ENCODE assay signal across 1 cellular context in the genomic region with DNA sequence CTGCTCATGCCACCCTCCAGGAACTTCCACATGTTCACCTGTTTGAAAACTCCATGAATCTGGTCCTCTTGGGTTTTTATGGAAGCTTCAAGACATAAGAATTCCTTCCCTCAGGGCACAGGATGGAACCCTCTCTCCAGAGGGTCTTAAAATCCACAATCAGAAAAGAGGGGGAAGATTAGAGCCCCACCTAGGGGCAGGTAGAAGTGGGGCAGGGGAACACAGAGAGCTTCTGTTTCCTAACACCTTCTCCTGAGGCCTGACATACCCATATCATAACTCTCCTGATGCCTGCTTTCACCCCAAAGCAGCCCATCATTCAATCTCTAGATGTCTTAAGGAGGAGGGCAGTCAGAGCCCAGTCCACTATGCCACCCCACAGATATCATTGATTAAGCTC.
TF ChIP-seq lines count a peak whose summit lies in the region.

No MANE protein-coding gene starts in this region.

TF ChIP-seq in GM23338, 12 proteins besides CTCF, POLR2A, EP300 and RAD21 (continued from another document):
- TF ChIP-seq, protein P1, sequence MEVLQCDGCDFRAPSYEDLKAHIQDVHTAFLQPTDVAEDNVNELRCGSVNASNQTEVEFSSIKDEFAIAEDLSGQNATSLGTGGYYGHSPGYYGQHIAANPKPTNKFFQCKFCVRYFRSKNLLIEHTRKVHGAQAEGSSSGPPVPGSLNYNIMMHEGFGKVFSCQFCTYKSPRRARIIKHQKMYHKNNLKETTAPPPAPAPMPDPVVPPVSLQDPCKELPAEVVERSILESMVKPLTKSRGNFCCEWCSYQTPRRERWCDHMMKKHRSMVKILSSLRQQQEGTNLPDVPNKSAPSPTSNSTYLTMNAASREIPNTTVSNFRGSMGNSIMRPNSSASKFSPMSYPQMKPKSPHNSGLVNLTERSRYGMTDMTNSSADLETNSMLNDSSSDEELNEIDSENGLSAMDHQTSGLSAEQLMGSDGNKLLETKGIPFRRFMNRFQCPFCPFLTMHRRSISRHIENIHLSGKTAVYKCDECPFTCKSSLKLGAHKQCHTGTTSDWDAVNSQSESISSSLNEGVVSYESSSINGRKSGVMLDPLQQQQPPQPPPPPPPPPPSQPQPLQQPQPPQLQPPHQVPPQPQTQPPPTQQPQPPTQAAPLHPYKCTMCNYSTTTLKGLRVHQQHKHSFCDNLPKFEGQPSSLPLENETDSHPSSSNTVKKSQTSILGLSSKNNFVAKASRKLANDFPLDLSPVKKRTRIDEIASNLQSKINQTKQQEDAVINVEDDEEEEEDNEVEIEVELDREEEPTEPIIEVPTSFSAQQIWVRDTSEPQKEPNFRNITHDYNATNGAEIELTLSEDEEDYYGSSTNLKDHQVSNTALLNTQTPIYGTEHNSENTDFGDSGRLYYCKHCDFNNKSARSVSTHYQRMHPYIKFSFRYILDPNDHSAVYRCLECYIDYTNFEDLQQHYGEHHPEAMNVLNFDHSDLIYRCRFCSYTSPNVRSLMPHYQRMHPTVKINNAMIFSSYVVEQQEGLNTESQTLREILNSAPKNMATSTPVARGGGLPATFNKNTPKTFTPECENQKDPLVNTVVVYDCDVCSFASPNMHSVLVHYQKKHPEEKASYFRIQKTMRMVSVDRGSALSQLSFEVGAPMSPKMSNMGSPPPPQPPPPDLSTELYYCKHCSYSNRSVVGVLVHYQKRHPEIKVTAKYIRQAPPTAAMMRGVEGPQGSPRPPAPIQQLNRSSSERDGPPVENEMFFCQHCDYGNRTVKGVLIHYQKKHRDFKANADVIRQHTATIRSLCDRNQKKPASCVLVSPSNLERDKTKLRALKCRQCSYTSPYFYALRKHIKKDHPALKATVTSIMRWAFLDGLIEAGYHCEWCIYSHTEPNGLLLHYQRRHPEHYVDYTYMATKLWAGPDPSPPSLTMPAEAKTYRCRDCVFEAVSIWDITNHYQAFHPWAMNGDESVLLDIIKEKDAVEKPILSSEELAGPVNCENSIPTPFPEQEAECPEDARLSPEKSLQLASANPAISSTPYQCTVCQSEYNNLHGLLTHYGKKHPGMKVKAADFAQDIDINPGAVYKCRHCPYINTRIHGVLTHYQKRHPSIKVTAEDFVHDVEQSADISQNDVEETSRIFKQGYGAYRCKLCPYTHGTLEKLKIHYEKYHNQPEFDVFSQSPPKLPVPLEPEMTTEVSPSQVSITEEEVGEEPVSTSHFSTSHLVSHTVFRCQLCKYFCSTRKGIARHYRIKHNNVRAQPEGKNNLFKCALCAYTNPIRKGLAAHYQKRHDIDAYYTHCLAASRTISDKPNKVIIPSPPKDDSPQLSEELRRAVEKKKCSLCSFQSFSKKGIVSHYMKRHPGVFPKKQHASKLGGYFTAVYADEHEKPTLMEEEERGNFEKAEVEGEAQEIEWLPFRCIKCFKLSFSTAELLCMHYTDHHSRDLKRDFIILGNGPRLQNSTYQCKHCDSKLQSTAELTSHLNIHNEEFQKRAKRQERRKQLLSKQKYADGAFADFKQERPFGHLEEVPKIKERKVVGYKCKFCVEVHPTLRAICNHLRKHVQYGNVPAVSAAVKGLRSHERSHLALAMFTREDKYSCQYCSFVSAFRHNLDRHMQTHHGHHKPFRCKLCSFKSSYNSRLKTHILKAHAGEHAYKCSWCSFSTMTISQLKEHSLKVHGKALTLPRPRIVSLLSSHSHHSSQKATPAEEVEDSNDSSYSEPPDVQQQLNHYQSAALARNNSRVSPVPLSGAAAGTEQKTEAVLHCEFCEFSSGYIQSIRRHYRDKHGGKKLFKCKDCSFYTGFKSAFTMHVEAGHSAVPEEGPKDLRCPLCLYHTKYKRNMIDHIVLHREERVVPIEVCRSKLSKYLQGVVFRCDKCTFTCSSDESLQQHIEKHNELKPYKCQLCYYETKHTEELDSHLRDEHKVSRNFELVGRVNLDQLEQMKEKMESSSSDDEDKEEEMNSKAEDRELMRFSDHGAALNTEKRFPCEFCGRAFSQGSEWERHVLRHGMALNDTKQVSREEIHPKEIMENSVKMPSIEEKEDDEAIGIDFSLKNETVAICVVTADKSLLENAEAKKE (CRISPR knock-in tag; IDR thresholded peaks at IDR 0.05): no peak
- TF ChIP-seq STAT1 (IDR thresholded peaks at IDR 0.05; ENCODE audit: unreplicated experiment) (no peak), EZH2 (IDR thresholded peaks at IDR 0.05; ENCODE audit: low read depth, unreplicated experiment) (no peak), EZH2phosphoT487 (IDR thresholded peaks at IDR 0.05; ENCODE audit: unreplicated experiment) (no peak), ZNF114 (CRISPR knock-in tag; IDR thresholded peaks at IDR 0.05) (no peak), NANOG (IDR thresholded peaks at IDR 0.05; ENCODE audit: borderline replicate concordance) (no peak), JUNB (IDR thresholded peaks at IDR 0.05; ENCODE audit: unreplicated experiment) (no peak)
- TF ChIP-seq, protein P2, sequence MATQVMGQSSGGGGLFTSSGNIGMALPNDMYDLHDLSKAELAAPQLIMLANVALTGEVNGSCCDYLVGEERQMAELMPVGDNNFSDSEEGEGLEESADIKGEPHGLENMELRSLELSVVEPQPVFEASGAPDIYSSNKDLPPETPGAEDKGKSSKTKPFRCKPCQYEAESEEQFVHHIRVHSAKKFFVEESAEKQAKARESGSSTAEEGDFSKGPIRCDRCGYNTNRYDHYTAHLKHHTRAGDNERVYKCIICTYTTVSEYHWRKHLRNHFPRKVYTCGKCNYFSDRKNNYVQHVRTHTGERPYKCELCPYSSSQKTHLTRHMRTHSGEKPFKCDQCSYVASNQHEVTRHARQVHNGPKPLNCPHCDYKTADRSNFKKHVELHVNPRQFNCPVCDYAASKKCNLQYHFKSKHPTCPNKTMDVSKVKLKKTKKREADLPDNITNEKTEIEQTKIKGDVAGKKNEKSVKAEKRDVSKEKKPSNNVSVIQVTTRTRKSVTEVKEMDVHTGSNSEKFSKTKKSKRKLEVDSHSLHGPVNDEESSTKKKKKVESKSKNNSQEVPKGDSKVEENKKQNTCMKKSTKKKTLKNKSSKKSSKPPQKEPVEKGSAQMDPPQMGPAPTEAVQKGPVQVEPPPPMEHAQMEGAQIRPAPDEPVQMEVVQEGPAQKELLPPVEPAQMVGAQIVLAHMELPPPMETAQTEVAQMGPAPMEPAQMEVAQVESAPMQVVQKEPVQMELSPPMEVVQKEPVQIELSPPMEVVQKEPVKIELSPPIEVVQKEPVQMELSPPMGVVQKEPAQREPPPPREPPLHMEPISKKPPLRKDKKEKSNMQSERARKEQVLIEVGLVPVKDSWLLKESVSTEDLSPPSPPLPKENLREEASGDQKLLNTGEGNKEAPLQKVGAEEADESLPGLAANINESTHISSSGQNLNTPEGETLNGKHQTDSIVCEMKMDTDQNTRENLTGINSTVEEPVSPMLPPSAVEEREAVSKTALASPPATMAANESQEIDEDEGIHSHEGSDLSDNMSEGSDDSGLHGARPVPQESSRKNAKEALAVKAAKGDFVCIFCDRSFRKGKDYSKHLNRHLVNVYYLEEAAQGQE (IDR thresholded peaks at IDR 0.05; ENCODE audit: unreplicated experiment): no peak
